In genomic region chr20:329851-330232, GRCh38 we compare ENCODE assay signal across 13 cellular contexts. TPM values are rescaled to one million over a fixed set of nuclear protein-coding genes. Genes with fewer than 3 reads are reported as not detected.
DNase-seq lines count a peak whose midpoint lies in the region; ATAC-seq, FAIRE-seq and TF ChIP-seq lines count a peak whose summit lies in the region.
"Had no signal": no experiment of that assay in that cellular context is flagged by ENCODE, and none has a peak within 500 bp of the region (broad histone marks: within the 10 kb centered on the region; RNA-seq: fewer than 3 reads in every experiment).

No MANE protein-coding gene starts in this region.

- H3K9me3 Mint-ChIP-seq in IgD-negative memory B cell, result no peaks in the 10 kb centered on the region
- H3K9me3 Mint-ChIP-seq: activated naive CD8-positive, alpha-beta T cell treated with anti-CD3 and anti-CD28 coated beads, Interleukin-2, amount 10 ng/mL, durations not matched to agents 7 days and 5 days; T-cell had no signal

- intact Hi-C loops in GM12878 (cut with micrococcal nuclease; ENCODE audit: unreplicated experiment), result loop anchor here (1.0 to 5.0 kb wide), 2 partner anchors 63 to 121 kb away; no protein-coding TSS in a partner anchor

- H3K4me1 Mint-ChIP-seq in IgD-negative memory B cell, result peaks cover 2 to 25% (median 22%) of the 10 kb centered on the region in 3 donors

- no peak overlapping the region for H2BK15ac ChIP-seq in neuronal stem cell (ENCODE audit: low read length)

- CTCF ChIA-PET in GM12878 (lab: Yijun Ruan, JAX), result interaction anchor here (0.6 to 4.6 kb wide), 22 partner anchors 10 to 192 kb away, joined by 3 to 59 read pairs (median 6); partner anchors contain the start of genes DEFB132 and NRSN2

- TF ChIP-seq EP300 in GM12878 (IDR thresholded peaks at IDR 0.05; ENCODE audit: borderline replicate concordance in 1 of 2, control insufficient read depth in 1 of 2, low read depth in 2 of 2, low read length in 2 of 2), result no peak

- H3K4ac ChIP-seq in neuronal stem cell (ENCODE audit: low read length), result no peak overlapping the region

- H3K23ac ChIP-seq in neuronal stem cell (ENCODE audit: low read depth, low read length, poor library complexity), result peak overlapping the region; percentile 12

- peaks cover 3% of the 10 kb centered on the region for H3K36me3 Mint-ChIP-seq in IgD-negative memory B cell
- H3K36me3 Mint-ChIP-seq: activated naive CD8-positive, alpha-beta T cell treated with anti-CD3 and anti-CD28 coated beads, Interleukin-2, amount 10 ng/mL, durations not matched to agents 7 days and 5 days; T-cell had no signal

- no TSS peak for BruUV-seq in GM12878 (replicated peaks; lab: Mats Ljungman, UMichigan)

- peak overlapping the region; percentile 54 to 93 (median 76) for H3K27ac Mint-ChIP-seq in IgD-negative memory B cell

- H3K36me3 ChIP-seq in GM12878 (ENCODE audit: control insufficient read depth in 2 of 2, insufficient read depth in 2 of 2, low read length in 1 of 2) (no peaks in the 10 kb centered on the region; a peak in 1 of 4 replicates), neuronal stem cell (replicated peaks in 1 of 2; ENCODE audit: control insufficient read depth in 2 of 2, insufficient read depth in 2 of 2, low read length in 2 of 2) (peaks cover 22 to 38% of the 10 kb centered on the region in 2 donors)
- H3K36me3 ChIP-seq: gastrocnemius medialis had no signal

- H3K4me2 ChIP-seq in GM12878 (ENCODE audit: control insufficient read depth, insufficient read depth) (no peak overlapping the region), neuronal stem cell (ENCODE audit: insufficient read depth, low read length, poor library complexity, severe bottlenecking) (no peak overlapping the region)
- H3K4me2 ChIP-seq: KMS-11 had no signal

- peak overlapping the region in 2 of 4 donors; percentile 66 to 74 for H3K4me3 Mint-ChIP-seq in IgD-negative memory B cell
- H3K4me3 Mint-ChIP-seq: activated naive CD8-positive, alpha-beta T cell treated with anti-CD3 and anti-CD28 coated beads, Interleukin-2, amount 10 ng/mL, durations not matched to agents 7 days and 5 days; T-cell had no signal

- H3K9me3 ChIP-seq in GM12878 (replicated peaks; ENCODE audit: control insufficient read depth, insufficient read depth, low read length) (no peaks in the 10 kb centered on the region), neuronal stem cell (replicated peaks in 1 of 2; ENCODE audit: control insufficient read depth in 2 of 2, insufficient read depth in 1 of 2, low read depth in 1 of 2, low read length in 2 of 2) (peaks cover 0 to 2% of the 10 kb centered on the region in 2 donors)
- H3K9me3 ChIP-seq: Caco-2, gastrocnemius medialis had no signal

- H4K8ac ChIP-seq in neuronal stem cell (ENCODE audit: low read depth, low read length), result no peak overlapping the region

- SMC1A ChIA-PET in GM12878 (lab: Charles Lee; ENCODE audit: uncharacterized antibody, unreplicated experiment), result interaction anchor here (0.8 to 3.9 kb wide), 8 partner anchors 14 to 127 kb away, joined by 3 to 28 read pairs (median 6); no protein-coding TSS in a partner anchor

- ATAC-seq in GM12878, result no peak
- ATAC-seq in GM18498 (IDR thresholded peaks at IDR 0.05; ENCODE audit: unreplicated experiment), result no peak
- ATAC-seq in HG03135 (IDR thresholded peaks at IDR 0.05; ENCODE audit: unreplicated experiment), result no peak

- H3K9ac ChIP-seq in GM12878 (ENCODE audit: control insufficient read depth, insufficient read depth, low read length) (no peak overlapping the region), neuronal stem cell (ENCODE audit: low read depth, low read length, poor library complexity) (peak overlapping the region; percentile 25)
- H3K9ac ChIP-seq: KMS-11 had no signal

- H2BK120ac ChIP-seq in neuronal stem cell (ENCODE audit: low read depth, low read length), result no peak overlapping the region

- peaks cover 11% of the 10 kb centered on the region for H3K79me2 ChIP-seq in GM12878 (ENCODE audit: control insufficient read depth, insufficient read depth, low read length)

- H2BK12ac ChIP-seq in neuronal stem cell (ENCODE audit: low read length), result no peak overlapping the region

- 60% methylated on average over 4 of the region's 4 CpGs for WGBS in GM12878 (ENCODE audit: insufficient coverage, insufficient replicate concordance, low lambda C conversion rate, missing lambda C conversion rate)
- no CpG with 5 or more reads among the region's 4 CpGs for WGBS in neuronal stem cell (ENCODE audit: extremely low coverage in 2 of 2, insufficient read length in 2 of 2, insufficient replicate concordance in 1 of 2), 2 donors

- H3K4me1 ChIP-seq in GM12878 (ENCODE audit: control insufficient read depth, insufficient read depth, low read length) (peaks cover 15% of the 10 kb centered on the region), neuronal stem cell (ENCODE audit: control insufficient read depth in 2 of 2, insufficient read depth in 1 of 2, low read depth in 1 of 2, low read length in 2 of 2) (peaks cover 23 to 31% of the 10 kb centered on the region in 2 donors)

- H4K91ac ChIP-seq in neuronal stem cell (ENCODE audit: low read depth, low read length, poor library complexity), result no peak overlapping the region

- DNase-seq in COLO668 (lab: John Stamatoyannopoulos, UW; ENCODE audit: unreplicated experiment), result peak; percentile 89
- no peak for DNase-seq in GM12878 (ENCODE audit: low read depth, low spot score)
- DNase-seq in neuronal stem cell (ENCODE audit: low spot score), result no peak
- DNase-seq in NOMO-1 (lab: John Stamatoyannopoulos, UW; ENCODE audit: unreplicated experiment in 2 of 2), result no peak
- no peak for DNase-seq in activated naive CD4-positive, alpha-beta T cell treated with anti-CD3 and anti-CD28 coated beads, Interleukin-2, amount 50 U/mL, for 16 hours
- DNase-seq: gastrocnemius medialis had no signal

- in situ Hi-C loops in GM12878 (cut with MboI), result loop anchor here (5.0 kb wide), 1 partner anchor 118 kb away; no protein-coding TSS in a partner anchor

- no peak overlapping the region for H2AK5ac ChIP-seq in neuronal stem cell (ENCODE audit: low read depth, low read length)

- RAD21 ChIA-PET in GM12878 (lab: Charles Lee; ENCODE audit: unreplicated experiment), result interaction anchor here (1.4 to 3.5 kb wide), 7 partner anchors 48 to 122 kb away, joined by 4 to 19 read pairs (median 6); no protein-coding TSS in a partner anchor

- POLR2A ChIA-PET in GM12878 (lab: Charles Lee), result interaction anchor here (0.9 kb wide), 1 partner anchor 17 kb away, joined by 3 read pairs; the partner anchor contains the start of gene NRSN2

- H3K27ac ChIP-seq in GM12878 (ENCODE audit: control insufficient read depth, insufficient read depth) (no peak overlapping the region), neuronal stem cell (replicated peaks; ENCODE audit: low read length) (peak overlapping the region; percentile 14)
- H3K27ac ChIP-seq: gastrocnemius medialis, KMS-11 had no signal

- no peak overlapping the region for H3K18ac ChIP-seq in neuronal stem cell (ENCODE audit: low read length)

- 0 out of 2 replicates have a peak, but pooled peaks have one; percentile 4 for TF ChIP-seq POLR2A in GM12878 (IDR thresholded peaks at IDR 0.05; ENCODE audit: low read depth, low read length)

- no peak for FAIRE-seq in GM12878 (lab: Jason Lieb, UNC)

- no peak for TF ChIP-seq RAD21 in GM12878 (IDR thresholded peaks at IDR 0.05; ENCODE audit: insufficient read depth, low read depth, low read length)

- TF ChIP-seq CTCF in GM12878 (IDR thresholded peaks at IDR 0.05 in 2 of 3, conservative IDR thresholded peaks at IDR 0.05 in 1 of 3; ENCODE audit: control insufficient read depth in 2 of 3, extremely low read depth in 1 of 3, insufficient read depth in 1 of 3, low read depth in 3 of 3, low read length in 3 of 3), result no peak

- H3K79me1 ChIP-seq in neuronal stem cell (ENCODE audit: low read depth, low read length), result peaks cover 10% of the 10 kb centered on the region

- H3K27me3 Mint-ChIP-seq in IgD-negative memory B cell, result no peaks in the 10 kb centered on the region
- H3K27me3 Mint-ChIP-seq: activated naive CD8-positive, alpha-beta T cell treated with anti-CD3 and anti-CD28 coated beads, Interleukin-2, amount 10 ng/mL, durations not matched to agents 7 days and 5 days; T-cell had no signal

- no peak overlapping the region for H3K14ac ChIP-seq in neuronal stem cell (ENCODE audit: low read length)

- H3K27me3 ChIP-seq in GM12878 (replicated peaks in 1 of 2; ENCODE audit: control insufficient read depth in 2 of 2, insufficient read depth in 2 of 2, low read length in 1 of 2) (no peaks in the 10 kb centered on the region), neuronal stem cell (ENCODE audit: control insufficient read depth in 3 of 3, insufficient read depth in 3 of 3, low read depth in 1 of 3, low read length in 3 of 3) (no peaks in the 10 kb centered on the region)

- H2BK5ac ChIP-seq in neuronal stem cell (ENCODE audit: low read length), result no peak overlapping the region

- H3K4me3 ChIP-seq in GM12878 (no peak overlapping the region), neuronal stem cell (ENCODE audit: low read length in 2 of 2) (peak overlapping the region in 1 of 2 donors; percentile 36)
- H3K4me3 ChIP-seq: gastrocnemius medialis had no signal

- H4K20me1 ChIP-seq in GM12878 (ENCODE audit: control insufficient read depth, insufficient read depth), result peaks cover 4% of the 10 kb centered on the region

- H2AFZ ChIP-seq in GM12878 (ENCODE audit: control insufficient read depth, low read depth, low read length) (no peak overlapping the region), neuronal stem cell (ENCODE audit: low read length) (no peak overlapping the region)

RNA-seq across cellular contexts. Expression of gene SOX12, which starts 4.5 kb away (rescaled TPM):
- polyA plus RNA-seq in IgD-negative memory B cell, result 1.9 TPM
- 4.6 and 5.9 TPM in 2 replicates for total RNA-seq in GM12878 (2013; cell fraction: nucleolus; rRNA removed)
- total RNA-seq in GM12878 (2014; rRNA removed), result 2.8 and 3.3 TPM in 2 replicates
- 0.92 and 1.1 TPM in 2 replicates for total RNA-seq in GM12878 (2014; rRNA removed; fragmentation: Illumina TruSeq; extraction: Trizol)
- total RNA-seq in GM12878 (2021), result 17.9 TPM in 2 replicates
- 1.5 TPM for polyA plus RNA-seq in GM12878 (2011; ENCODE audit: low read depth)
- polyA plus RNA-seq in GM12878 (2011; rRNA removed), result 1.1 and 1.7 TPM in 2 replicates
- 1.9 and 2.3 TPM in 2 replicates for polyA plus RNA-seq in GM12878 (2011; cell fraction: cytosol; rRNA removed)
- polyA plus RNA-seq in GM12878 (2011; cell fraction: nucleus; rRNA removed), result 6.6 and 7.6 TPM in 2 replicates
- 5.9 and 6.2 TPM in 2 replicates for polyA plus RNA-seq in GM12878 (2012)
- polyA plus RNA-seq in GM12878 (2014; fragmentation: Illumina TruSeq; extraction: Trizol), result 1.5 and 3.2 TPM in 2 replicates
- under 1 TPM; 0.50 to 0.71 TPM for polyA plus RNA-seq in GM12878 (2014; fragmentation: Nextera tagmentation; extraction: Ambion mirVana)
- 5.0 and 7.5 TPM in 2 replicates for polyA plus RNA-seq in GM12878 (2014; rRNA removed)
- polyA plus RNA-seq in GM12878 (2016; fragmentation: Nextera tagmentation; extraction: Ambion mirVana), result 1 to 10 TPM in 1 of 2 experiments, under 1 TPM in 1; 0.88 to 1.0 TPM
- 0.95 and 1.9 TPM in 2 replicates for polyA minus RNA-seq in GM12878 (2011; rRNA and poly(A)+ RNA removed)
- 2.4 and 2.6 TPM in 2 replicates for polyA minus RNA-seq in GM12878 (2011; cell fraction: cytosol; rRNA and poly(A)+ RNA removed)
- polyA minus RNA-seq in GM12878 (2011; cell fraction: nucleus; rRNA and poly(A)+ RNA removed), result 1.9 and 3.3 TPM in 2 replicates
- polyA plus RNA-seq in neuronal stem cell (2013, experiment 1 of 2), result 52.4 TPM
- polyA plus RNA-seq in neuronal stem cell (2013, experiment 2 of 2), result 51.5 TPM

RNA-seq across cellular contexts. Expression of gene NRSN2, which starts 17.1 kb away (rescaled TPM):
- polyA plus RNA-seq in IgD-negative memory B cell (6.2 TPM), GM12878 (2011; rRNA removed) (3.7 and 8.0 TPM in 2 replicates), GM12878 (2014; fragmentation: Illumina TruSeq; extraction: Trizol) (14.6 and 16.9 TPM in 2 replicates), GM12878 (2014; fragmentation: Nextera tagmentation; extraction: Ambion mirVana) (1 to 10 TPM; 6.2 to 7.6 TPM), GM12878 (2014; rRNA removed) (18.9 and 24.3 TPM in 2 replicates), GM12878 (2016; fragmentation: Nextera tagmentation; extraction: Ambion mirVana) (10 to 100 TPM; 26.4 to 32.4 TPM)
- 6.5 and 14.6 TPM in 2 replicates for total RNA-seq in GM12878 (2013; cell fraction: nucleolus; rRNA removed)
- total RNA-seq in GM12878 (2014; rRNA removed) (9.1 and 10.5 TPM in 2 replicates), GM12878 (2014; rRNA removed; fragmentation: Illumina TruSeq; extraction: Trizol) (6.9 and 8.9 TPM in 2 replicates), GM12878 (2021) (21.9 and 24.7 TPM in 2 replicates)
- polyA plus RNA-seq in GM12878 (2011; ENCODE audit: low read depth), result 8.1 TPM
- polyA plus RNA-seq in GM12878 (2011; cell fraction: cytosol; rRNA removed), result 23.6 and 25.3 TPM in 2 replicates
- polyA plus RNA-seq in GM12878 (2011; cell fraction: nucleus; rRNA removed), result 11.4 and 15.6 TPM in 2 replicates
- polyA plus RNA-seq in GM12878 (2012), result 14.9 and 15.2 TPM in 2 replicates
- 4.2 and 10.8 TPM in 2 replicates for polyA minus RNA-seq in GM12878 (2011; rRNA and poly(A)+ RNA removed)
- 5.3 and 7.7 TPM in 2 replicates for polyA minus RNA-seq in GM12878 (2011; cell fraction: cytosol; rRNA and poly(A)+ RNA removed)
- 1.5 and 3.3 TPM in 2 replicates for polyA minus RNA-seq in GM12878 (2011; cell fraction: nucleus; rRNA and poly(A)+ RNA removed)
- 27.7 TPM for polyA plus RNA-seq in neuronal stem cell (2013, experiment 1 of 2)
- 26.1 TPM for polyA plus RNA-seq in neuronal stem cell (2013, experiment 2 of 2)

RNA-seq across cellular contexts. Expression of gene ZCCHC3, which starts 32.5 kb away (rescaled TPM):
- polyA plus RNA-seq in IgD-negative memory B cell, result 16.7 TPM
- total RNA-seq in GM12878 (2013; cell fraction: nucleolus; rRNA removed), result 6.2 and 7.2 TPM in 2 replicates
- total RNA-seq in GM12878 (2014; rRNA removed), result 36.1 TPM in 2 replicates
- total RNA-seq in GM12878 (2014; rRNA removed; fragmentation: Illumina TruSeq; extraction: Trizol), result 13.8 and 15.3 TPM in 2 replicates
- total RNA-seq in GM12878 (2021), result 31.9 and 32.8 TPM in 2 replicates
- polyA plus RNA-seq in GM12878 (2011; ENCODE audit: low read depth), result 9.0 TPM
- 31.3 and 33.1 TPM in 2 replicates for polyA plus RNA-seq in GM12878 (2011; rRNA removed)
- polyA plus RNA-seq in GM12878 (2011; cell fraction: cytosol; rRNA removed), result 26.4 and 31.8 TPM in 2 replicates
- 25.3 and 26.7 TPM in 2 replicates for polyA plus RNA-seq in GM12878 (2011; cell fraction: nucleus; rRNA removed)
- 16.8 and 18.4 TPM in 2 replicates for polyA plus RNA-seq in GM12878 (2012)
- 20.2 and 21.9 TPM in 2 replicates for polyA plus RNA-seq in GM12878 (2014; fragmentation: Illumina TruSeq; extraction: Trizol)
- 10 to 100 TPM in 1 of 2 experiments, 1 to 10 TPM in 1; 5.3 to 10.8 TPM for polyA plus RNA-seq in GM12878 (2014; fragmentation: Nextera tagmentation; extraction: Ambion mirVana)
- 32.1 and 33.5 TPM in 2 replicates for polyA plus RNA-seq in GM12878 (2014; rRNA removed)
- polyA plus RNA-seq in GM12878 (2016; fragmentation: Nextera tagmentation; extraction: Ambion mirVana), result 10 to 100 TPM in 1 of 2 experiments, 1 to 10 TPM in 1; 7.7 to 14.1 TPM
- 13.9 and 21.8 TPM in 2 replicates for polyA minus RNA-seq in GM12878 (2011; rRNA and poly(A)+ RNA removed)
- polyA minus RNA-seq in GM12878 (2011; cell fraction: cytosol; rRNA and poly(A)+ RNA removed), result 12.0 and 12.3 TPM in 2 replicates
- 9.3 and 13.9 TPM in 2 replicates for polyA minus RNA-seq in GM12878 (2011; cell fraction: nucleus; rRNA and poly(A)+ RNA removed)
- 40.2 TPM for polyA plus RNA-seq in neuronal stem cell (2013, experiment 1 of 2)
- 40.1 TPM for polyA plus RNA-seq in neuronal stem cell (2013, experiment 2 of 2)

RNA-seq across cellular contexts. Expression of gene C20orf96, which starts 39.3 kb away (rescaled TPM):
- polyA plus RNA-seq in IgD-negative memory B cell (1.1 TPM), GM12878 (2011; rRNA removed) (3.2 and 4.3 TPM in 2 replicates), GM12878 (2014; fragmentation: Illumina TruSeq; extraction: Trizol) (5.5 and 8.0 TPM in 2 replicates), GM12878 (2014; fragmentation: Nextera tagmentation; extraction: Ambion mirVana) (1 to 10 TPM; 2.3 to 2.4 TPM), GM12878 (2014; rRNA removed) (8.6 and 9.0 TPM in 2 replicates), GM12878 (2016; fragmentation: Nextera tagmentation; extraction: Ambion mirVana) (1 to 10 TPM; 7.5 to 7.9 TPM)
- 6.7 and 9.2 TPM in 2 replicates for total RNA-seq in GM12878 (2013; cell fraction: nucleolus; rRNA removed)
- total RNA-seq in GM12878 (2014; rRNA removed) (1.0 and 1.4 TPM in 2 replicates), GM12878 (2014; rRNA removed; fragmentation: Illumina TruSeq; extraction: Trizol) (1.4 and 1.8 TPM in 2 replicates), GM12878 (2021) (7.4 and 8.4 TPM in 2 replicates)
- polyA plus RNA-seq in GM12878 (2011; ENCODE audit: low read depth), result 4.5 TPM
- polyA plus RNA-seq in GM12878 (2011; cell fraction: cytosol; rRNA removed), result 2.7 and 3.7 TPM in 2 replicates
- polyA plus RNA-seq in GM12878 (2011; cell fraction: nucleus; rRNA removed), result 4.7 and 6.5 TPM in 2 replicates
- 5.0 and 6.3 TPM in 2 replicates for polyA plus RNA-seq in GM12878 (2012)
- polyA minus RNA-seq in GM12878 (2011; rRNA and poly(A)+ RNA removed), result 1.7 and 1.8 TPM in 2 replicates
- 1.2 TPM in 1 of 2 replicates, not detected in the other for polyA minus RNA-seq in GM12878 (2011; cell fraction: cytosol; rRNA and poly(A)+ RNA removed)
- 1.5 and 1.7 TPM in 2 replicates for polyA minus RNA-seq in GM12878 (2011; cell fraction: nucleus; rRNA and poly(A)+ RNA removed)
- polyA plus RNA-seq in neuronal stem cell (2013, experiment 1 of 2), result 23.9 TPM
- polyA plus RNA-seq in neuronal stem cell (2013, experiment 2 of 2), result 23.8 TPM

RNA-seq across cellular contexts. Expression of gene TRIB3, which starts 50.7 kb away (rescaled TPM):
- polyA plus RNA-seq in IgD-negative memory B cell, result 20.1 TPM
- total RNA-seq in GM12878 (2013; cell fraction: nucleolus; rRNA removed), result 7.3 and 7.7 TPM in 2 replicates
- total RNA-seq in GM12878 (2014; rRNA removed), result 30.8 and 34.8 TPM in 2 replicates
- total RNA-seq in GM12878 (2014; rRNA removed; fragmentation: Illumina TruSeq; extraction: Trizol), result 10.9 and 11.5 TPM in 2 replicates
- total RNA-seq in GM12878 (2021), result 24.7 and 27.3 TPM in 2 replicates
- 11.3 TPM for polyA plus RNA-seq in GM12878 (2011; ENCODE audit: low read depth)
- 11.0 and 24.2 TPM in 2 replicates for polyA plus RNA-seq in GM12878 (2011; rRNA removed)
- polyA plus RNA-seq in GM12878 (2011; cell fraction: cytosol; rRNA removed), result 34.0 and 35.7 TPM in 2 replicates
- 28.7 and 29.6 TPM in 2 replicates for polyA plus RNA-seq in GM12878 (2011; cell fraction: nucleus; rRNA removed)
- 20.6 and 27.2 TPM in 2 replicates for polyA plus RNA-seq in GM12878 (2012)
- 11.9 and 12.1 TPM in 2 replicates for polyA plus RNA-seq in GM12878 (2014; fragmentation: Illumina TruSeq; extraction: Trizol)
- polyA plus RNA-seq in GM12878 (2014; fragmentation: Nextera tagmentation; extraction: Ambion mirVana), result 1 to 10 TPM; 2.2 to 8.6 TPM
- polyA plus RNA-seq in GM12878 (2014; rRNA removed), result 23.3 and 28.2 TPM in 2 replicates
- polyA plus RNA-seq in GM12878 (2016; fragmentation: Nextera tagmentation; extraction: Ambion mirVana), result 10 to 100 TPM; 23.2 to 26.4 TPM
- 21.1 and 31.7 TPM in 2 replicates for polyA minus RNA-seq in GM12878 (2011; rRNA and poly(A)+ RNA removed)
- 13.4 and 13.8 TPM in 2 replicates for polyA minus RNA-seq in GM12878 (2011; cell fraction: cytosol; rRNA and poly(A)+ RNA removed)
- polyA minus RNA-seq in GM12878 (2011; cell fraction: nucleus; rRNA and poly(A)+ RNA removed), result 5.4 and 8.8 TPM in 2 replicates
- polyA plus RNA-seq in neuronal stem cell (2013, experiment 1 of 2), result 5.1 TPM
- 4.6 TPM for polyA plus RNA-seq in neuronal stem cell (2013, experiment 2 of 2)
